Comparison of ENCODE assay signal across 13 cellular contexts in genomic region chr1:150371110-150371509, GRCh38.
"Had no signal": no experiment of that assay in that cellular context is flagged by ENCODE, and none has a peak within 500 bp of the region (broad histone marks: within the 10 kb centered on the region; RNA-seq: fewer than 3 reads in every experiment).

No MANE protein-coding gene starts in this region.

- H3K9me3 Mint-ChIP-seq: brain; central memory CD8-positive, alpha-beta T cell; dendritic cell treated with granulocyte-macrophage colony-stimulating factor and Interleukin-4, amounts not matched to agents 40 ng/mL and 50 ng/mL, for 4 days; effector memory CD8-positive, alpha-beta T cell had no signal

- H3K27me3 ChIP-seq: ovary, stomach had no signal

- H3K4me3 Mint-ChIP-seq: central memory CD8-positive, alpha-beta T cell; dendritic cell treated with granulocyte-macrophage colony-stimulating factor and Interleukin-4, amounts not matched to agents 40 ng/mL and 50 ng/mL, for 4 days had no signal

- H3K9me3 ChIP-seq: ovary, stomach, thoracic aorta had no signal

- H3K27ac Mint-ChIP-seq: dendritic cell treated with granulocyte-macrophage colony-stimulating factor and Interleukin-4, amounts not matched to agents 40 ng/mL and 50 ng/mL, for 4 days had no signal

- H3K27me3 Mint-ChIP-seq: central memory CD8-positive, alpha-beta T cell; dendritic cell treated with granulocyte-macrophage colony-stimulating factor and Interleukin-4, amounts not matched to agents 40 ng/mL and 50 ng/mL, for 4 days; effector memory CD8-positive, alpha-beta T cell had no signal

- DNase-seq: amygdala; effector memory CD8-positive, alpha-beta T cell; hippocampal formation; left ventricle myocardium superior; mesenchymal stem cell; ovary; stimulated activated CD4-positive, alpha-beta T cell treated with anti-CD3 and anti-CD28 coated beads, Interleukin-2, amount 100 ng/mL, for 48 hours; stomach had no signal

- H3K27ac ChIP-seq: ovary, SK-N-MC, stomach, thoracic aorta had no signal

- H3K4me3 ChIP-seq: ovary, SK-N-MC, stomach, thoracic aorta had no signal

- H3K36me3 ChIP-seq: ovary, stomach, thoracic aorta had no signal
